Comparison of ENCODE assay signal across 8 cellular contexts in genomic region chr15:40927497-40928346, GRCh38. TPM values are rescaled to one million over a fixed set of nuclear protein-coding genes. Genes with fewer than 3 reads are reported as not detected.
DNase-seq lines count a peak whose midpoint lies in the region; ATAC-seq and TF ChIP-seq lines count a peak whose summit lies in the region.

No MANE protein-coding gene starts in this region.

- DNase-seq in activated gamma-delta T cell (lab: John Stamatoyannopoulos, UW) (peak; percentile 19), activated gamma-delta T cell treated with Interleukin-2 at 50 U/mL for 16 hours (no peak), right atrium auricular region (ENCODE audit: low spot score) (no peak), thoracic aorta (ENCODE audit: low spot score) (no peak), NCI-H128 (lab: John Stamatoyannopoulos, UW; ENCODE audit: unreplicated experiment) (no peak)
- no peak for DNase-seq in T-helper 2 cell treated with Interferon-gamma antibody and Interleukin-4, amounts not matched to agents 5 μg/mL and 100 μg/mL, for 36 hours (ENCODE audit: low spot score)

- H3K36me3 ChIP-seq in right atrium auricular region, result no peaks in the 10 kb centered on the region
- no peaks in the 10 kb centered on the region for H3K36me3 ChIP-seq in thoracic aorta

- peak overlapping the region; percentile 52 for H3K4me3 Mint-ChIP-seq in T-helper 2 cell treated with Interferon-gamma antibody and Interleukin-4, amounts not matched to agents 5 μg/mL and 100 μg/mL, for 36 hours

- H3K27me3 Mint-ChIP-seq in T-helper 2 cell treated with Interferon-gamma antibody and Interleukin-4, amounts not matched to agents 5 μg/mL and 100 μg/mL, for 36 hours (ENCODE audit: low read depth), result peaks cover 78% of the 10 kb centered on the region

- no peaks in the 10 kb centered on the region for H3K36me3 Mint-ChIP-seq in T-helper 2 cell treated with Interferon-gamma antibody and Interleukin-4, amounts not matched to agents 5 μg/mL and 100 μg/mL, for 36 hours (ENCODE audit: low read depth)

- H3K27me3 ChIP-seq in right atrium auricular region, result peaks cover 13 to 18% of the 10 kb centered on the region in 2 donors
- H3K27me3 ChIP-seq in thoracic aorta (replicated peaks; ENCODE audit: insufficient read depth), result peaks cover 13% of the 10 kb centered on the region

- peak overlapping the region; percentile 47 to 64 for H3K4me3 ChIP-seq in right atrium auricular region
- H3K4me3 ChIP-seq in thoracic aorta, result peak overlapping the region; percentile 72

- peaks cover 27% of the 10 kb centered on the region for H3K4me1 Mint-ChIP-seq in T-helper 2 cell treated with Interferon-gamma antibody and Interleukin-4, amounts not matched to agents 5 μg/mL and 100 μg/mL, for 36 hours (ENCODE audit: low read depth)

- H3K9me3 ChIP-seq in right atrium auricular region (no peaks in the 10 kb centered on the region), thoracic aorta (no peaks in the 10 kb centered on the region)

- H3K27ac ChIP-seq in right atrium auricular region, result peak overlapping the region in 1 of 2 donors; percentile 62
- H3K27ac ChIP-seq in thoracic aorta, result no peak overlapping the region

- TF ChIP-seq CTCF in right atrium auricular region (IDR thresholded peaks at IDR 0.05), result no peak
- TF ChIP-seq CTCF in thoracic aorta (IDR thresholded peaks at IDR 0.05), result no peak

- H3K4me1 ChIP-seq in right atrium auricular region (peaks cover 0 to 68% of the 10 kb centered on the region in 2 donors), thoracic aorta (ENCODE audit: control insufficient read depth in 1 of 2, low read depth in 2 of 2) (peaks cover 42 to 59% of the 10 kb centered on the region in 2 donors)

- no peaks in the 10 kb centered on the region for H3K9me3 Mint-ChIP-seq in T-helper 2 cell treated with Interferon-gamma antibody and Interleukin-4, amounts not matched to agents 5 μg/mL and 100 μg/mL, for 36 hours

- no peak overlapping the region for H3K27ac Mint-ChIP-seq in T-helper 2 cell treated with Interferon-gamma antibody and Interleukin-4, amounts not matched to agents 5 μg/mL and 100 μg/mL, for 36 hours

- ATAC-seq in thoracic aorta (ENCODE audit: insufficient number of reproducible peaks, low FRiP score, low read depth) (no peak), GM18870 (IDR thresholded peaks at IDR 0.05; ENCODE audit: unreplicated experiment) (no peak), HG03439 (IDR thresholded peaks at IDR 0.05; ENCODE audit: unreplicated experiment) (no peak)

RNA-seq across cellular contexts. Expression of gene DLL4, which starts 1.4 kb away (rescaled TPM):
- total RNA-seq in right atrium auricular region, result 1 to 10 TPM; 7.5 to 9.8 TPM
- total RNA-seq in thoracic aorta, result 10 to 100 TPM in 1 of 2 donors, 1 to 10 TPM in 1; 6.2 to 13.0 TPM

RNA-seq across cellular contexts. Expression of gene CHAC1, which starts 25.5 kb away (rescaled TPM):
- 10 to 100 TPM; 11.9 to 36.1 TPM for total RNA-seq in right atrium auricular region
- total RNA-seq in thoracic aorta, result 1 to 10 TPM; 3.9 to 7.3 TPM

RNA-seq across cellular contexts. Expression of gene VPS18, which starts 33.5 kb away (rescaled TPM):
- total RNA-seq in right atrium auricular region, result 10 to 100 TPM; 18.1 to 26.1 TPM
- 10 to 100 TPM; 26.0 to 37.9 TPM for total RNA-seq in thoracic aorta

RNA-seq across cellular contexts. Expression of gene RHOV, which starts 53.7 kb away (rescaled TPM):
- not detected for total RNA-seq in right atrium auricular region
- not detected for total RNA-seq in thoracic aorta
